In the genomic region with DNA sequence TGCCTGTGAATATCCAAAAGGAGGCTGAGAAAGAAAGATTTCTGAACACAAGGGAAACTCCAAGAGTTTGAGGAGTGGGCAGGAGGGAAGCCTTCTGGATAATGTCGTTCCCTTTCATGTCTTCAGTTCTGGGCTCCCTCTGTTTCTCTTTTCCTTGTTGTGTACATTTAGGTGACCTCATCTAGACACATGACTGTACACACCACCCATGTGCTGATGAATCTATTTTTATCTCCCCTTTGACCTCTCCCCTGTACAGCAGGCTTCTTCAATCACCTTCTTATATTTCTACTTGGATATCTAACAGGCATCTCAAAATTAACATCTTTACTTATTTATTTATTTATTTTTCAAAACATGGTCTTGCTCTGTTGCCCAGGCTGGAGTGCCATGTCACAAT, we compare ENCODE assay signal across 13 cellular contexts.
"Had no signal": no experiment of that assay in that cellular context is flagged by ENCODE, and none has a peak within 500 bp of the region (broad histone marks: within the 10 kb centered on the region; RNA-seq: fewer than 3 reads in every experiment).

No MANE protein-coding gene starts in this region.

- DNase-seq: activated CD4-positive, alpha-beta T cell treated with anti-CD3 and anti-CD28 coated beads, Interleukin-2, amount 50 U/mL, for 48 hours; activated naive CD4-positive, alpha-beta T cell treated with anti-CD3 and anti-CD28 coated beads, Interleukin-2, amount 50 U/mL, for 16 hours; heart left ventricle; islet precursor cell; left lung; ovary; stimulated activated CD4-positive, alpha-beta T cell treated with anti-CD3 and anti-CD28 coated beads, Interleukin-4, amount 100 ng/mL, for 1 hour; stimulated activated CD8-positive, alpha-beta memory T cell treated with anti-CD3 and anti-CD28 coated beads, Interleukin-4, amount 100 ng/mL, for 48 hours; stimulated activated naive CD8-positive, alpha-beta T cell treated with anti-CD3 and anti-CD28 coated beads, Interleukin-15, amount 100 ng/mL, for 72 hours had no signal

- H3K4me1 ChIP-seq: breast epithelium, heart left ventricle, left lung, neural progenitor cell had no signal

- H3K4me1 Mint-ChIP-seq: memory B cell, neural progenitor cell had no signal

- H3K9me3 ChIP-seq: breast epithelium, left lung, ovary, thoracic aorta had no signal

- H3K27ac Mint-ChIP-seq: memory B cell; neural progenitor cell; stimulated activated naive CD8-positive, alpha-beta T cell treated with anti-CD3 and anti-CD28 coated beads, Interleukin-15, amount 100 ng/mL, for 72 hours had no signal

- H3K27me3 Mint-ChIP-seq: memory B cell; stimulated activated naive CD8-positive, alpha-beta T cell treated with anti-CD3 and anti-CD28 coated beads, Interleukin-15, amount 100 ng/mL, for 72 hours had no signal

- H3K27ac ChIP-seq: breast epithelium, heart left ventricle, left lung, neural progenitor cell, ovary, thoracic aorta had no signal

- H3K4me3 ChIP-seq: breast epithelium, heart left ventricle, left lung, neural progenitor cell, ovary, thoracic aorta had no signal

- H3K36me3 ChIP-seq: breast epithelium, heart left ventricle, left lung, neural progenitor cell, ovary, thoracic aorta had no signal

- H3K9me3 Mint-ChIP-seq: neural progenitor cell; stimulated activated naive CD8-positive, alpha-beta T cell treated with anti-CD3 and anti-CD28 coated beads, Interleukin-15, amount 100 ng/mL, for 72 hours had no signal

- ATAC-seq: heart left ventricle, left lung had no signal

- H3K36me3 Mint-ChIP-seq: memory B cell, neural progenitor cell had no signal

- H3K4me3 Mint-ChIP-seq: memory B cell, neural progenitor cell had no signal
